In genomic region chr1:89794406-89794805, GRCh38 we compare ENCODE assay signal across 24 cellular contexts. TPM values are rescaled to one million over a fixed set of nuclear protein-coding genes. Genes with fewer than 3 reads are reported as not detected.
A peak's percentile ranks its signal among the peaks of the same experiment; 100 is the strongest.
DNase-seq lines count a peak whose midpoint lies in the region; ATAC-seq and TF ChIP-seq lines count a peak whose summit lies in the region.
"Had no signal": no experiment of that assay in that cellular context is flagged by ENCODE, and none has a peak within 500 bp of the region (broad histone marks: within the 10 kb centered on the region; RNA-seq: fewer than 3 reads in every experiment).

No MANE protein-coding gene starts in this region.

- H3F3A ChIP-seq in GM23248 (ENCODE audit: insufficient read depth), result no peaks in the 10 kb centered on the region

- H4K20me1 ChIP-seq in GM23248 (ENCODE audit: insufficient read depth) (no peaks in the 10 kb centered on the region), osteoblast (ENCODE audit: insufficient read depth, low read length) (no peaks in the 10 kb centered on the region)

- in situ Hi-C loops in GM23248 (cut with MboI) (no loop called here), astrocyte of the cerebellum (cut with HindIII; ENCODE audit: low sequenced_read_pairs) (no loop called here)

- 54 to 58% methylated on average over 5 of the region's 5 CpGs for WGBS in GM23248 (ENCODE audit: low coverage in 1 of 2, low lambda C conversion rate in 2 of 2, missing lambda C conversion rate in 2 of 2), 2 experiments

- no peaks in the 10 kb centered on the region for H3K9me3 ChIP-seq in GM23248 (ENCODE audit: low read depth)
- no peaks in the 10 kb centered on the region for H3K9me3 ChIP-seq in osteoblast (ENCODE audit: low read depth, low read length)
- H3K9me3 ChIP-seq: mucosa of descending colon, Peyer's patch had no signal

- no peaks in the 10 kb centered on the region for H3K27me3 ChIP-seq in GM23248 (replicated peaks; ENCODE audit: insufficient read depth)
- no peaks in the 10 kb centered on the region for H3K27me3 ChIP-seq in osteoblast (ENCODE audit: insufficient read depth, low read length)
- H3K27me3 ChIP-seq: Peyer's patch had no signal

- no peaks in the 10 kb centered on the region for H3K79me2 ChIP-seq in GM23248 (ENCODE audit: insufficient read depth)
- H3K79me2 ChIP-seq in osteoblast (ENCODE audit: insufficient read depth, low read length), result no peaks in the 10 kb centered on the region

- no peak overlapping the region for H3K4me2 ChIP-seq in GM23248 (ENCODE audit: unreplicated experiment)
- H3K4me2 ChIP-seq in osteoblast (ENCODE audit: insufficient read depth, low read length), result peak overlapping the region; percentile 33

- no peaks in the 10 kb centered on the region for H3K36me3 ChIP-seq in GM23248 (ENCODE audit: low read depth)
- H3K36me3 ChIP-seq in osteoblast (ENCODE audit: insufficient read depth, low read length), result no peaks in the 10 kb centered on the region
- H3K36me3 ChIP-seq: Peyer's patch had no signal

- TF ChIP-seq CTCF in astrocyte of the cerebellum (IDR thresholded peaks at IDR 0.05; ENCODE audit: low read depth, low read length, missing control alignments), result no peak
- no peak for TF ChIP-seq CTCF in osteoblast (IDR thresholded peaks at IDR 0.05; ENCODE audit: extremely low read depth, low read depth, low read length)

- H2AFZ ChIP-seq in GM23248 (no peak overlapping the region), osteoblast (ENCODE audit: low read length) (peak overlapping the region; percentile 62)

- no peaks in the 10 kb centered on the region; the same call in 1 of the 2 replicates for H3K9me2 ChIP-seq in GM23248 (ENCODE audit: insufficient read depth)

- H3K27ac ChIP-seq in GM23248 (no peak overlapping the region), osteoblast (ENCODE audit: low read depth, low read length) (no peak overlapping the region)
- H3K27ac ChIP-seq: epithelial cell of prostate, Peyer's patch, SK-N-MC had no signal

- ATAC-seq in GM19467 (IDR thresholded peaks at IDR 0.05; ENCODE audit: unreplicated experiment), result no peak
- ATAC-seq: activated CD4-positive, alpha-beta T cell treated with anti-CD3 and anti-CD28 coated beads for 36 hours; mucosa of descending colon; sciatic nerve had no signal

- no peak overlapping the region for H3K9ac ChIP-seq in GM23248

- H3K4me1 ChIP-seq in GM23248 (ENCODE audit: insufficient read depth), result no peaks in the 10 kb centered on the region
- peaks cover 1% of the 10 kb centered on the region for H3K4me1 ChIP-seq in osteoblast (ENCODE audit: insufficient read depth, low read length)
- H3K4me1 ChIP-seq: Peyer's patch had no signal

- DNase-seq in GM23248, result peak; percentile 38
- peak; percentile 48 for DNase-seq in astrocyte of the cerebellum (ENCODE audit: low read depth)
- peak; percentile 40 for DNase-seq in iPS DF 19.7 (ENCODE audit: low read depth, low spot score)
- DNase-seq in osteoblast (ENCODE audit: insufficient read length, low spot score, missing footprints), result peak; percentile 57
- no peak for DNase-seq in ureter (ENCODE audit: low spot score)
- DNase-seq in stimulated activated CD4-positive, alpha-beta T cell treated with anti-CD3 and anti-CD28 coated beads, Interleukin-2, amount 100 ng/mL, for 24 hours, result no peak
- no peak for DNase-seq in COLO829 (ENCODE audit: low spot score)
- DNase-seq: activated CD4-positive, alpha-beta T cell treated with anti-CD3 and anti-CD28 coated beads for 36 hours; activated effector memory CD4-positive, alpha-beta T cell treated with Interleukin-2 at 50 U/mL for 16 hours; Calu3; cortex of kidney; GDM1; HCEC 1CT; Karpas-422; mucosa of descending colon; NCI-H82; nucleus accumbens; Peyer's patch; stimulated activated CD4-positive, alpha-beta T cell treated with anti-CD3 and anti-CD28 coated beads, Interleukin-1b, Interleukin-23, amount 100 ng/mL, for 48 hours; T1000 had no signal

- no peak overlapping the region for H3K4me3 ChIP-seq in GM23248
- H3K4me3 ChIP-seq in astrocyte of the cerebellum (ENCODE audit: low read depth, low read length), result no peak overlapping the region
- no peak overlapping the region for H3K4me3 ChIP-seq in osteoblast (ENCODE audit: insufficient read depth, low read length)
- H3K4me3 ChIP-seq: mucosa of descending colon, Peyer's patch, SK-N-MC had no signal

RNA-seq across cellular contexts. Expression of gene LRRC8D, which starts 26.4 kb away (rescaled TPM):
- 30.7 and 35.3 TPM in 2 replicates for total RNA-seq in GM23248 (2014; rRNA removed; shearing (Covaris generic))
- polyA plus RNA-seq in GM23248 (2016; fragmentation: Nextera tagmentation; extraction: Ambion mirVana), result 29.9 and 30.1 TPM in 2 replicates
- 23.6 and 30.4 TPM in 2 replicates for total RNA-seq in osteoblast
- total RNA-seq in ureter, result 17.8 TPM

Comparison
In these comparisons a context has a peak if more than half of its experiments do, and no peak if none do; other contexts are left out.
1. DNase-seq: peak in GM23248 (single experiment), astrocyte of the cerebellum (single experiment), iPS DF 19.7 (single experiment) and osteoblast (single experiment); none in ureter (single experiment), stimulated activated CD4-positive, alpha-beta T cell treated with anti-CD3 and anti-CD28 coated beads, Interleukin-2, amount 100 ng/mL, for 24 hours (0 of 2) and COLO829 (single experiment).